Comparison of ENCODE assay signal across 23 cellular contexts in genomic region chr2:86251840-86252266, GRCh38. TPM values are rescaled to one million over a fixed set of nuclear protein-coding genes. Genes with fewer than 3 reads are reported as not detected.
DNase-seq lines count a peak whose midpoint lies in the region; ATAC-seq and TF ChIP-seq lines count a peak whose summit lies in the region.
"Had no signal": no experiment of that assay in that cellular context is flagged by ENCODE, and none has a peak within 500 bp of the region (broad histone marks: within the 10 kb centered on the region; RNA-seq: fewer than 3 reads in every experiment).

No MANE protein-coding gene starts in this region.

- peaks cover 0 to 44% of the 10 kb centered on the region in 2 donors for H3K4me1 ChIP-seq in muscle layer of duodenum (ENCODE audit: control insufficient read depth in 1 of 2, insufficient read depth in 2 of 2, low read length in 2 of 2)

- no peak for ATAC-seq in GM21360 (IDR thresholded peaks at IDR 0.05; ENCODE audit: unreplicated experiment)
- ATAC-seq: activated naive CD8-positive, alpha-beta T cell treated with anti-CD3 and anti-CD28 coated beads, Interleukin-2, amount 50 U/mL, for 24 hours; left colon; pancreas; Right ventricle myocardium inferior; sciatic nerve had no signal

- no peak overlapping the region for H3K4me3 ChIP-seq in choroid plexus epithelial cell (ENCODE audit: low read depth, low read length)
- no peak overlapping the region for H3K4me3 ChIP-seq in muscle layer of duodenum (ENCODE audit: low read depth in 1 of 2, low read length in 2 of 2)
- H3K4me3 ChIP-seq: pancreas, vagina had no signal

- no peaks in the 10 kb centered on the region for H3K9me3 ChIP-seq in muscle layer of duodenum (ENCODE audit: control insufficient read depth in 1 of 2, low read length in 2 of 2)
- H3K9me3 ChIP-seq: pancreas, vagina had no signal

- no peaks in the 10 kb centered on the region for H3K36me3 ChIP-seq in muscle layer of duodenum (ENCODE audit: control insufficient read depth in 1 of 2, insufficient read depth in 2 of 2, low read length in 2 of 2)
- H3K36me3 ChIP-seq: brain microvascular endothelial cell, pancreas, vagina had no signal

- TF ChIP-seq CTCF in choroid plexus epithelial cell (conservative IDR thresholded peaks at IDR 0.05; ENCODE audit: low read depth, low read length) = no peak

- peak overlapping the region; percentile 31 for H3K27ac ChIP-seq in muscle layer of duodenum (ENCODE audit: low read length)
- H3K27ac ChIP-seq: brain microvascular endothelial cell, pancreas, vagina had no signal

- DNase-seq in COR-L47 (lab: John Stamatoyannopoulos, UW) (peak; percentile 52), HT-29 (ENCODE audit: low spot score) (peak; percentile 16), choroid plexus epithelial cell (ENCODE audit: low read depth) (peak; percentile 12), T-helper 2 cell (no peak), iPS-NIHi11 (ENCODE audit: low spot score) (no peak)
- DNase-seq: activated CD4-positive, alpha-beta memory T cell treated with anti-CD3 and anti-CD28 coated beads for 36 hours; activated gamma-delta T cell; activated naive CD8-positive, alpha-beta T cell treated with anti-CD3 and anti-CD28 coated beads, Interleukin-2, amount 50 U/mL, for 24 hours; brain microvascular endothelial cell; IMR-90; left colon; midbrain; NCI-H1105; NCI-H2029; NCI-H524 treated with DMSO at 0.1 percent for 48 hours; pancreas; stimulated activated CD4-positive, alpha-beta T cell treated with anti-CD3 and anti-CD28 coated beads, Interleukin-15, amount 100 ng/mL, for 24 hours; stimulated activated CD8-positive, alpha-beta memory T cell treated with anti-CD3 and anti-CD28 coated beads, Interleukin-4, amount 100 ng/mL, for 48 hours had no signal

- H3K27me3 ChIP-seq in muscle layer of duodenum (ENCODE audit: low read depth, low read length) = no peaks in the 10 kb centered on the region
- H3K27me3 ChIP-seq: pancreas, vagina had no signal

RNA-seq across cellular contexts. Expression of gene MRPL35, which starts 52.6 kb away (rescaled TPM):
- total RNA-seq in HT-29 (2014; rRNA removed; shearing (Covaris generic)) = 13.4 and 14.7 TPM in 2 replicates

RNA-seq across cellular contexts. Expression of gene IMMT, which starts 56.6 kb away (rescaled TPM):
- 44.3 and 52.1 TPM in 2 replicates for total RNA-seq in HT-29 (2014; rRNA removed; shearing (Covaris generic))

Comparison
In these comparisons a context has a peak if more than half of its experiments do, and no peak if none do; other contexts are left out.
1. DNase-seq: peak in COR-L47 (single experiment), HT-29 (single experiment) and choroid plexus epithelial cell (single experiment); none in T-helper 2 cell (0 of 5) and iPS-NIHi11 (single experiment).